8 cellular contexts compared by ENCODE assay signal in the genomic region with DNA sequence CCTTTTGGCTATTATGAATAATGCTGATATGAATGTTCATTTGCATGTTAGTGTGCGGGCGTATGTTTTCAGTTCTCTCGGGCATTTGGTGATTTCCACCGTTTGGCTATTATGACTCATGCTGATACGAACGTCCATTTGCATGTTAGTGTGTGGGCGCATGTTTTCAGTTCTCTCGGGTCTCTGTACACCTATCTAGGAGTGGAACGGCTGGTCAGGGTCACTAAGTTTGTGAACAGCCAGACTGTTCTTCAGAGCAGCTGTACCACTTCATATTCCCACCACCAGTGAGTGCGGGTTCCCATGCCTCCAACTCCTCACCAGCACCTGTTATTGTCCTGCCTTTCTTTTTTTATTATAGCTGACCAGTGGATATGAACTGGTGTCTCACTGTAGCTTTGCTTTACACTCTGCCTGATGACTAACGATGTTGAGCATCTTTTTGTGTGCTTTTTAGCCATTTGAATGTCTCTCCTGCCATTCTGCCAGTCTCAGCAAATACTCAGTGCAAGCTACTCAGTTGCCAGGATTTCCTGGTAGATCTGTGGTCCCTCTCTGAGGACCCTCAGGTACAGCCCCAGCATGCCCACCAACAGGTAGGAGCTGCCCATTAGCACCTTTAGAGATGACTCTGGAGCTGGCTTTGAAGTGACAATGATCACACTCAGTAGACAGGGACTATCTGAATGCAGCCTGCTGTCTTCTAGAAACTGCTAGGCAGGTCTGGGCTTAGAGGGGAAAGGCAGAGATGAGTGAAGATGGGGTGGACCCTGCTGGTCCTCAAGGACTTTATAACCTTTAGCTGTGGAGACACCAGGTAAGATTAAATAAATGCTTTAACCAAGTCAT.
DNase-seq lines count a peak whose midpoint lies in the region; ATAC-seq and TF ChIP-seq lines count a peak whose summit lies in the region.
"Had no signal": no experiment of that assay in that cellular context is flagged by ENCODE, and none has a peak within 500 bp of the region (broad histone marks: within the 10 kb centered on the region; RNA-seq: fewer than 3 reads in every experiment).

No MANE protein-coding gene starts in this region.

- H3K4me1 Mint-ChIP-seq in T-helper 17 cell (peaks cover 41% of the 10 kb centered on the region), neural progenitor cell (peaks cover 30% of the 10 kb centered on the region)

- H3K36me3 ChIP-seq in H7 (replicated peaks; ENCODE audit: control insufficient read depth, insufficient read depth, low read length) (no peaks in the 10 kb centered on the region), neural progenitor cell (no peaks in the 10 kb centered on the region)

- H3K4me2 ChIP-seq in neural progenitor cell, result no peak overlapping the region

- H3K27me3 ChIP-seq in H7 (ENCODE audit: control insufficient read depth, insufficient read depth, low read length) (no peaks in the 10 kb centered on the region), neural progenitor cell (no peaks in the 10 kb centered on the region)

- no peak overlapping the region for H3K9ac ChIP-seq in neural progenitor cell

- no peaks in the 10 kb centered on the region for H3K4me1 ChIP-seq in neural progenitor cell

- H3K27me3 Mint-ChIP-seq in T-helper 17 cell, result peaks cover 14% of the 10 kb centered on the region
- peaks cover 4% of the 10 kb centered on the region for H3K27me3 Mint-ChIP-seq in neural progenitor cell (ENCODE audit: insufficient read depth, low read depth)

- no peaks in the 10 kb centered on the region for H3K9me3 ChIP-seq in T-helper 17 cell (ENCODE audit: control insufficient read depth, low read length, poor library complexity, severe bottlenecking)
- H3K9me3 ChIP-seq in neural progenitor cell (ENCODE audit: low read depth), result no peaks in the 10 kb centered on the region

- H3K9me3 Mint-ChIP-seq in neural progenitor cell, result no peaks in the 10 kb centered on the region
- H3K9me3 Mint-ChIP-seq: nephron had no signal

- in situ Hi-C loops in GM18951 (cut with MboI; ENCODE audit: low sequenced_read_pairs, unreplicated experiment), result loop anchor here (25.0 kb wide), 1 partner anchor 407 kb away; the partner anchor contains the start of gene PPP1R2

- no peak overlapping the region for H3K4me3 ChIP-seq in skin epidermis
- no peak overlapping the region for H3K4me3 ChIP-seq in H7 (ENCODE audit: insufficient read depth, low read depth, low read length)
- no peak overlapping the region for H3K4me3 ChIP-seq in neural progenitor cell

- H3K27ac ChIP-seq in skin epidermis (peak overlapping the region in 13 of 21 experiments; percentile 13 to 79 (median 56)), neural progenitor cell (no peak overlapping the region)

- H3K27ac Mint-ChIP-seq in T-helper 17 cell (peak overlapping the region; percentile 94), neural progenitor cell (no peak overlapping the region)

- H4K20me1 ChIP-seq in neural progenitor cell (ENCODE audit: low read depth), result peaks cover 3% of the 10 kb centered on the region

- H3K36me3 Mint-ChIP-seq in T-helper 17 cell (ENCODE audit: low read depth), result peaks cover 5% of the 10 kb centered on the region
- H3K36me3 Mint-ChIP-seq in neural progenitor cell, result peaks cover 5% of the 10 kb centered on the region

- H3F3A ChIP-seq in neural progenitor cell (ENCODE audit: low read depth), result no peaks in the 10 kb centered on the region

- no peak for TF ChIP-seq CTCF in neural progenitor cell (IDR thresholded peaks at IDR 0.05)

- ATAC-seq in HG02571 (IDR thresholded peaks at IDR 0.05; ENCODE audit: unreplicated experiment) (peak; percentile 83), T-helper 17 cell (peak; percentile 35)

- H3K4me3 Mint-ChIP-seq in T-helper 17 cell (peak overlapping the region; percentile 87), neural progenitor cell (no peak overlapping the region)
- H3K4me3 Mint-ChIP-seq: nephron had no signal

- no peak for DNase-seq in T-helper 17 cell
- no peak for DNase-seq in H7
- no peak for DNase-seq in amygdala (lab: John Stamatoyannopoulos, UW)
- DNase-seq in neural progenitor cell (ENCODE audit: low spot score), result no peak

- H2AFZ ChIP-seq in neural progenitor cell (replicated peaks), result no peak overlapping the region

- TF ChIP-seq POLR2A in GM18951 (IDR thresholded peaks at IDR 0.05; ENCODE audit: extremely low read depth, insufficient read depth, insufficient read length), result peak; percentile 27

- H3K79me2 ChIP-seq in neural progenitor cell (ENCODE audit: low read depth), result no peaks in the 10 kb centered on the region
